In genomic region chr3:151232991-151233390, GRCh38 we compare ENCODE assay signal across 20 cellular contexts. TPM values are rescaled to one million over a fixed set of nuclear protein-coding genes. Genes with fewer than 3 reads are reported as not detected.
"Had no signal": no experiment of that assay in that cellular context is flagged by ENCODE, and none has a peak within 500 bp of the region (broad histone marks: within the 10 kb centered on the region; RNA-seq: fewer than 3 reads in every experiment).

No MANE protein-coding gene starts in this region.

- H3K36me3 ChIP-seq: heart left ventricle, ovary, tibial artery, upper lobe of right lung had no signal

- DNase-seq: cerebellar nuclear complex; dermis blood vessel endothelial cell; endodermal cell; heart left ventricle; hippocampal formation; islet precursor cell; mammary epithelial cell; naive thymus-derived CD8-positive, alpha-beta T cell; ovary; right cardiac atrium; small intestine; stimulated activated CD4-positive, alpha-beta T cell treated with anti-CD3 and anti-CD28 coated beads, Interleukin-12 subunit alpha, Interleukin-12 subunit beta, amount 100 ng/mL, for 4 hours; stimulated activated naive CD8-positive, alpha-beta T cell treated with anti-CD3 and anti-CD28 coated beads, Interleukin-15, Interleukin-2, amounts not matched to agents 100 U/mL and 50 U/mL, for 24 hours; tibial artery; upper lobe of right lung had no signal

- H3K9me3 ChIP-seq: heart left ventricle, ovary, tibial artery, upper lobe of right lung had no signal

- H3K36me3 Mint-ChIP-seq: naive thymus-derived CD8-positive, alpha-beta T cell had no signal

- H3K4me3 Mint-ChIP-seq: endodermal cell; naive thymus-derived CD8-positive, alpha-beta T cell had no signal

- H3K9me3 Mint-ChIP-seq: endodermal cell; naive thymus-derived CD8-positive, alpha-beta T cell had no signal

- H3K27me3 ChIP-seq: heart left ventricle, ovary, tibial artery, upper lobe of right lung had no signal

- H3K4me1 ChIP-seq: upper lobe of right lung had no signal

- ATAC-seq: heart left ventricle; left lobe of liver; naive thymus-derived CD8-positive, alpha-beta T cell; right cardiac atrium; stimulated activated naive CD8-positive, alpha-beta T cell treated with anti-CD3 and anti-CD28 coated beads, Interleukin-15, Interleukin-2, amounts not matched to agents 100 U/mL and 50 U/mL, for 24 hours; upper lobe of right lung had no signal

- H3K27ac ChIP-seq: ovary, tibial artery, upper lobe of right lung had no signal

- H3K27ac Mint-ChIP-seq: endodermal cell had no signal

- H3K4me3 ChIP-seq: heart left ventricle, ovary, tibial artery, upper lobe of right lung had no signal

RNA-seq across cellular contexts. Expression of gene GPR171, which starts 30.0 kb away (rescaled TPM):
- total RNA-seq: dermis blood vessel endothelial cell, endodermal cell, frontal cortex, glomerular endothelial cell, mammary epithelial cell, temporal lobe had no signal
- polyA plus RNA-seq: mammary epithelial cell, neural cell had no signal

RNA-seq across cellular contexts. Expression of gene P2RY14, which starts 45.4 kb away (rescaled TPM):
- total RNA-seq: dermis blood vessel endothelial cell, endodermal cell, glomerular endothelial cell, left lobe of liver, mammary epithelial cell had no signal
- polyA plus RNA-seq: mammary epithelial cell; naive thymus-derived CD8-positive, alpha-beta T cell; neural cell had no signal
